Comparison of ENCODE assay signal across 2 cellular contexts in the genomic region with DNA sequence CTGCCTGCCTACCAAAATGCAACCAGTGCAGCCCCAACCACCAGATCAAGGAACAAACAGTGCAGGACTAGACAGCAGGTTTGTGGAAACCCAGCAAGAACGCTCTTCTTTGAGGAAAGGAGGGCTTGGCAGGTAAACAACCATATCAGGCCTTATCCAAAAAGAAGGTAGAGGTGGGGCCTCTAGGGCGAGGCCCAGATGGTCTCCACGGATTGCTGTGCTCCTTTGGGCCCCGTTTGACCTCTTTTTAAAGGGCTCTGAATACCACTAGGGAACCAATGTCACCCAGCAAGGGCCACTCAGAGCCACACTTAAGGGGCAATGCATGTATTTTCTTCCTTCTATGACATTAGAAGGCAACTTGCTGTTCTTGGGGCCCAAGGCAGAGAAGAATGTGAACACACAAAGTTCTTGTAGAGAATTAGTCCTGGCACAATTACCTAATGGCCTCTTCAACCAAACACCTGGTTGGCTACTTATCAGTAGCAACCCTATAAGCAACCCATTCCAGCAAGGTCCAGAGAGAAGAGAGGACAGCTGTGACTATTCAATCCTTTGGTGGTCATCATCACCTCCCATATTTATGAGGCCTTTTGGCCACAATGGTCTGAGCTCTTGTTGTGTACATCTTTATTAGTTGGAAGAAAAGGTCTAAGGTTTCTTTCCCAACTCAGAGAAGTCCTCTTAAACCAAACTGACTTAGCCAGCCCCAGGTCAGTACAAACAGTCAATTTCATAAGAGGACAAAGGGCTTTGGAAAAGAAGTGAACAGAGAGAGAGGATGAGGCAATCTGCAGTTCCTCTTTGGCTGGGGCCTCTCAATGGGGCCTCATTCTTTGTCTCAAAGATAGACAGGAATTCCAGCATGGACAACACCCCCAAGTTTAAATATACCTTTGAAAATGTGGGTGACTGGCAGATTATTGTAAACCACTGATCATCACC.
TF ChIP-seq lines count a peak whose summit lies in the region.

No MANE protein-coding gene starts in this region.

TF ChIP-seq in K562, 482 proteins besides CTCF, POLR2A, EP300 and RAD21:
- TF ChIP-seq ZNF583 (CRISPR knock-in tag; IDR thresholded peaks at IDR 0.05): no peak
- no peak for TF ChIP-seq GABPA (tag; conservative IDR thresholded peaks at IDR 0.05; ENCODE audit: low read depth)
- no peak for TF ChIP-seq NFATC3 (IDR thresholded peaks at IDR 0.05)
- TF ChIP-seq ILF3 (IDR thresholded peaks at IDR 0.05; ENCODE audit: borderline replicate concordance): no peak
- TF ChIP-seq, protein P1, sequence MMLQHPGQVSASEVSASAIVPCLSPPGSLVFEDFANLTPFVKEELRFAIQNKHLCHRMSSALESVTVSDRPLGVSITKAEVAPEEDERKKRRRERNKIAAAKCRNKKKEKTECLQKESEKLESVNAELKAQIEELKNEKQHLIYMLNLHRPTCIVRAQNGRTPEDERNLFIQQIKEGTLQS (IDR thresholded peaks at IDR 0.05): peak; percentile 28; the same call in 1 of the 2 replicates
- TF ChIP-seq, protein P1 (CRISPR knock-in tag; conservative IDR thresholded peaks at IDR 0.05): no peak
- TF ChIP-seq CBFA2T3 (IDR thresholded peaks at IDR 0.05): peak; percentile 29; the same call in 1 of the 2 replicates
- peak; percentile 77 for TF ChIP-seq CEBPB (tag; IDR thresholded peaks at IDR 0.05)
- TF ChIP-seq CEBPG (CRISPR knock-in tag; IDR thresholded peaks at IDR 0.05): no peak
- TF ChIP-seq CEBPG (tag; conservative IDR thresholded peaks at IDR 0.05 in 1 of 2, IDR thresholded peaks at IDR 0.05 in 1 of 2): 0 out of 4 replicates have a peak, but pooled peaks of 1 of the 2 experiments have one; percentile 17
- TF ChIP-seq TAL1 (IDR thresholded peaks at IDR 0.05): peak; percentile 25; the same call in 1 of the 2 replicates
- 0 out of 2 replicates have a peak, but pooled peaks have one; percentile 19 for TF ChIP-seq CBFA2T2 (conservative IDR thresholded peaks at IDR 0.05)
- TF ChIP-seq ZNF274 (IDR thresholded peaks at IDR 0.05; ENCODE audit: borderline replicate concordance, low read depth, low read length): no peak
- TF ChIP-seq SPI1 (IDR thresholded peaks at IDR 0.05; ENCODE audit: borderline replicate concordance, low read depth, low read length): peak; percentile 80; the same call in 1 of the 2 replicates
- no peak for TF ChIP-seq RBBP5 (IDR thresholded peaks at IDR 0.05; ENCODE audit: borderline replicate concordance, insufficient read depth, low read length, poor library complexity, severe bottlenecking)
- TF ChIP-seq TCF3 (CRISPR knock-in tag; IDR thresholded peaks at IDR 0.05): peak; percentile 29
- TF ChIP-seq, protein P2, sequence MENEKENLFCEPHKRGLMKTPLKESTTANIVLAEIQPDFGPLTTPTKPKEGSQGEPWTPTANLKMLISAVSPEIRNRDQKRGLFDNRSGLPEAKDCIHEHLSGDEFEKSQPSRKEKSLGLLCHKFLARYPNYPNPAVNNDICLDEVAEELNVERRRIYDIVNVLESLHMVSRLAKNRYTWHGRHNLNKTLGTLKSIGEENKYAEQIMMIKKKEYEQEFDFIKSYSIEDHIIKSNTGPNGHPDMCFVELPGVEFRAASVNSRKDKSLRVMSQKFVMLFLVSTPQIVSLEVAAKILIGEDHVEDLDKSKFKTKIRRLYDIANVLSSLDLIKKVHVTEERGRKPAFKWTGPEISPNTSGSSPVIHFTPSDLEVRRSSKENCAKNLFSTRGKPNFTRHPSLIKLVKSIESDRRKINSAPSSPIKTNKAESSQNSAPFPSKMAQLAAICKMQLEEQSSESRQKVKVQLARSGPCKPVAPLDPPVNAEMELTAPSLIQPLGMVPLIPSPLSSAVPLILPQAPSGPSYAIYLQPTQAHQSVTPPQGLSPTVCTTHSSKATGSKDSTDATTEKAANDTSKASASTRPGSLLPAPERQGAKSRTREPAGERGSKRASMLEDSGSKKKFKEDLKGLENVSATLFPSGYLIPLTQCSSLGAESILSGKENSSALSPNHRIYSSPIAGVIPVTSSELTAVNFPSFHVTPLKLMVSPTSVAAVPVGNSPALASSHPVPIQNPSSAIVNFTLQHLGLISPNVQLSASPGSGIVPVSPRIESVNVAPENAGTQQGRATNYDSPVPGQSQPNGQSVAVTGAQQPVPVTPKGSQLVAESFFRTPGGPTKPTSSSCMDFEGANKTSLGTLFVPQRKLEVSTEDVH (IDR thresholded peaks at IDR 0.05; ENCODE audit: low read depth, partially characterized antibody): no peak
- no peak for TF ChIP-seq TBP (optimal IDR thresholded peaks at IDR 0.05; ENCODE audit: low read depth, low read length)
- no peak for TF ChIP-seq CAMTA2 (CRISPR knock-in tag; conservative IDR thresholded peaks at IDR 0.05)

TF ChIP-seq in HepG2, 621 proteins besides CTCF, POLR2A, EP300 and RAD21 (continues in another document):
- TF ChIP-seq, protein P3, sequence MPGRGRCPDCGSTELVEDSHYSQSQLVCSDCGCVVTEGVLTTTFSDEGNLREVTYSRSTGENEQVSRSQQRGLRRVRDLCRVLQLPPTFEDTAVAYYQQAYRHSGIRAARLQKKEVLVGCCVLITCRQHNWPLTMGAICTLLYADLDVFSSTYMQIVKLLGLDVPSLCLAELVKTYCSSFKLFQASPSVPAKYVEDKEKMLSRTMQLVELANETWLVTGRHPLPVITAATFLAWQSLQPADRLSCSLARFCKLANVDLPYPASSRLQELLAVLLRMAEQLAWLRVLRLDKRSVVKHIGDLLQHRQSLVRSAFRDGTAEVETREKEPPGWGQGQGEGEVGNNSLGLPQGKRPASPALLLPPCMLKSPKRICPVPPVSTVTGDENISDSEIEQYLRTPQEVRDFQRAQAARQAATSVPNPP (CRISPR knock-in tag; IDR thresholded peaks at IDR 0.05): no peak
- TF ChIP-seq, protein P4, sequence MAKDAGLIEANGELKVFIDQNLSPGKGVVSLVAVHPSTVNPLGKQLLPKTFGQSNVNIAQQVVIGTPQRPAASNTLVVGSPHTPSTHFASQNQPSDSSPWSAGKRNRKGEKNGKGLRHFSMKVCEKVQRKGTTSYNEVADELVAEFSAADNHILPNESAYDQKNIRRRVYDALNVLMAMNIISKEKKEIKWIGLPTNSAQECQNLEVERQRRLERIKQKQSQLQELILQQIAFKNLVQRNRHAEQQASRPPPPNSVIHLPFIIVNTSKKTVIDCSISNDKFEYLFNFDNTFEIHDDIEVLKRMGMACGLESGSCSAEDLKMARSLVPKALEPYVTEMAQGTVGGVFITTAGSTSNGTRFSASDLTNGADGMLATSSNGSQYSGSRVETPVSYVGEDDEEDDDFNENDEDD (CRISPR knock-in tag; IDR thresholded peaks at IDR 0.05; ENCODE audit: borderline replicate concordance): no peak
- peak; percentile 60; the same call in 1 of the 2 replicates for TF ChIP-seq KMT2A (CRISPR knock-in tag; IDR thresholded peaks at IDR 0.05)
- TF ChIP-seq ETV5 (CRISPR knock-in tag; IDR thresholded peaks at IDR 0.05; ENCODE audit: borderline replicate concordance): peak; percentile 57; the same call in 1 of the 2 replicates
- peak; percentile 82 for TF ChIP-seq KDM6A (CRISPR knock-in tag; IDR thresholded peaks at IDR 0.05; ENCODE audit: low read depth)
- TF ChIP-seq, protein P5, sequence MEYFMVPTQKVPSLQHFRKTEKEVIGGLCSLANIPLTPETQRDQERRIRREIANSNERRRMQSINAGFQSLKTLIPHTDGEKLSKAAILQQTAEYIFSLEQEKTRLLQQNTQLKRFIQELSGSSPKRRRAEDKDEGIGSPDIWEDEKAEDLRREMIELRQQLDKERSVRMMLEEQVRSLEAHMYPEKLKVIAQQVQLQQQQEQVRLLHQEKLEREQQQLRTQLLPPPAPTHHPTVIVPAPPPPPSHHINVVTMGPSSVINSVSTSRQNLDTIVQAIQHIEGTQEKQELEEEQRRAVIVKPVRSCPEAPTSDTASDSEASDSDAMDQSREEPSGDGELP (IDR thresholded peaks at IDR 0.05; ENCODE audit: borderline replicate concordance, low read depth): peak; percentile 7; the same call in 1 of the 2 replicates
- TF ChIP-seq SAP130 (CRISPR knock-in tag; IDR thresholded peaks at IDR 0.05; ENCODE audit: low read depth): peak; percentile 70
- peak; percentile 42; the same call in 1 of the 2 replicates for TF ChIP-seq NR2C2 (CRISPR knock-in tag; IDR thresholded peaks at IDR 0.05; ENCODE audit: borderline replicate concordance)
- no peak for TF ChIP-seq SRF (IDR thresholded peaks at IDR 0.05; ENCODE audit: low read depth, low read length)
- peak in 1 of 2 experiments; percentile 37; a peak in 1 of 4 replicates for TF ChIP-seq KLF16 (CRISPR knock-in tag; IDR thresholded peaks at IDR 0.05)
- TF ChIP-seq ELF3 (CRISPR knock-in tag; IDR thresholded peaks at IDR 0.05): peak; percentile 63; the same call in 1 of the 2 replicates
- TF ChIP-seq NR2F6 (IDR thresholded peaks at IDR 0.05): peak; percentile 72
- TF ChIP-seq NR2F6 (CRISPR knock-in tag; IDR thresholded peaks at IDR 0.05): peak; percentile 78
- TF ChIP-seq ISL2 (CRISPR knock-in tag; IDR thresholded peaks at IDR 0.05): peak; percentile 93
- peak; percentile 99 for TF ChIP-seq SOX13 (IDR thresholded peaks at IDR 0.05)
- TF ChIP-seq SOX13 (CRISPR knock-in tag; conservative IDR thresholded peaks at IDR 0.05 in 1 of 2, IDR thresholded peaks at IDR 0.05 in 1 of 2): peak in 1 of 2 experiments; percentile 99; a peak in 2 of 4 replicates
- TF ChIP-seq CBFB (CRISPR knock-in tag; IDR thresholded peaks at IDR 0.05): 0 out of 2 replicates have a peak, but pooled peaks have one; percentile 50
- TF ChIP-seq SIX1 (CRISPR knock-in tag; IDR thresholded peaks at IDR 0.05; ENCODE audit: borderline replicate concordance): peak; percentile 61; the same call in 1 of the 2 replicates
- peak; percentile 69 for TF ChIP-seq HMG20B (CRISPR knock-in tag; conservative IDR thresholded peaks at IDR 0.05)
- TF ChIP-seq, protein P6, sequence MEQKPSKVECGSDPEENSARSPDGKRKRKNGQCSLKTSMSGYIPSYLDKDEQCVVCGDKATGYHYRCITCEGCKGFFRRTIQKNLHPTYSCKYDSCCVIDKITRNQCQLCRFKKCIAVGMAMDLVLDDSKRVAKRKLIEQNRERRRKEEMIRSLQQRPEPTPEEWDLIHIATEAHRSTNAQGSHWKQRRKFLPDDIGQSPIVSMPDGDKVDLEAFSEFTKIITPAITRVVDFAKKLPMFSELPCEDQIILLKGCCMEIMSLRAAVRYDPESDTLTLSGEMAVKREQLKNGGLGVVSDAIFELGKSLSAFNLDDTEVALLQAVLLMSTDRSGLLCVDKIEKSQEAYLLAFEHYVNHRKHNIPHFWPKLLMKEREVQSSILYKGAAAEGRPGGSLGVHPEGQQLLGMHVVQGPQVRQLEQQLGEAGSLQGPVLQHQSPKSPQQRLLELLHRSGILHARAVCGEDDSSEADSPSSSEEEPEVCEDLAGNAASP (CRISPR knock-in tag; IDR thresholded peaks at IDR 0.05; ENCODE audit: borderline replicate concordance): peak; percentile 58; the same call in 1 of the 2 replicates
- TF ChIP-seq TGIF2 (CRISPR knock-in tag; IDR thresholded peaks at IDR 0.05): 0 out of 2 replicates have a peak, but pooled peaks have one; percentile 33
- TF ChIP-seq STAG1 (CRISPR knock-in tag; IDR thresholded peaks at IDR 0.05): peak; percentile 11; the same call in 1 of the 2 replicates
- TF ChIP-seq BCL6 (CRISPR knock-in tag; IDR thresholded peaks at IDR 0.05): peak; percentile 86
- no peak for TF ChIP-seq ZNF451 (CRISPR knock-in tag; IDR thresholded peaks at IDR 0.05)
- TF ChIP-seq, protein P7, sequence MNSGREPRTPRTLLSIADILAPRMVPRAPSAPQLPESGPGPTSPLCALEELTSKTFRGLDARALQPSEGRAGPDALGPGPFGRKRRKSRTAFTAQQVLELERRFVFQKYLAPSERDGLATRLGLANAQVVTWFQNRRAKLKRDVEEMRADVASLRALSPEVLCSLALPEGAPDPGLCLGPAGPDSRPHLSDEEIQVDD (CRISPR knock-in tag; IDR thresholded peaks at IDR 0.05; ENCODE audit: borderline replicate concordance): no peak
- peak; percentile 98 for TF ChIP-seq GATAD2A (CRISPR knock-in tag; IDR thresholded peaks at IDR 0.05)
- TF ChIP-seq ZFX (CRISPR knock-in tag; IDR thresholded peaks at IDR 0.05; ENCODE audit: low read depth): peak; percentile 42; the same call in 1 of the 2 replicates
- TF ChIP-seq, protein P8, sequence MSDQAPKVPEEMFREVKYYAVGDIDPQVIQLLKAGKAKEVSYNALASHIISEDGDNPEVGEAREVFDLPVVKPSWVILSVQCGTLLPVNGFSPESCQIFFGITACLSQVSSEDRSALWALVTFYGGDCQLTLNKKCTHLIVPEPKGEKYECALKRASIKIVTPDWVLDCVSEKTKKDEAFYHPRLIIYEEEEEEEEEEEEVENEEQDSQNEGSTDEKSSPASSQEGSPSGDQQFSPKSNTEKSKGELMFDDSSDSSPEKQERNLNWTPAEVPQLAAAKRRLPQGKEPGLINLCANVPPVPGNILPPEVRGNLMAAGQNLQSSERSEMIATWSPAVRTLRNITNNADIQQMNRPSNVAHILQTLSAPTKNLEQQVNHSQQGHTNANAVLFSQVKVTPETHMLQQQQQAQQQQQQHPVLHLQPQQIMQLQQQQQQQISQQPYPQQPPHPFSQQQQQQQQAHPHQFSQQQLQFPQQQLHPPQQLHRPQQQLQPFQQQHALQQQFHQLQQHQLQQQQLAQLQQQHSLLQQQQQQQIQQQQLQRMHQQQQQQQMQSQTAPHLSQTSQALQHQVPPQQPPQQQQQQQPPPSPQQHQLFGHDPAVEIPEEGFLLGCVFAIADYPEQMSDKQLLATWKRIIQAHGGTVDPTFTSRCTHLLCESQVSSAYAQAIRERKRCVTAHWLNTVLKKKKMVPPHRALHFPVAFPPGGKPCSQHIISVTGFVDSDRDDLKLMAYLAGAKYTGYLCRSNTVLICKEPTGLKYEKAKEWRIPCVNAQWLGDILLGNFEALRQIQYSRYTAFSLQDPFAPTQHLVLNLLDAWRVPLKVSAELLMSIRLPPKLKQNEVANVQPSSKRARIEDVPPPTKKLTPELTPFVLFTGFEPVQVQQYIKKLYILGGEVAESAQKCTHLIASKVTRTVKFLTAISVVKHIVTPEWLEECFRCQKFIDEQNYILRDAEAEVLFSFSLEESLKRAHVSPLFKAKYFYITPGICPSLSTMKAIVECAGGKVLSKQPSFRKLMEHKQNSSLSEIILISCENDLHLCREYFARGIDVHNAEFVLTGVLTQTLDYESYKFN (CRISPR knock-in tag; conservative IDR thresholded peaks at IDR 0.05): peak; percentile 90
- peak; percentile 39; the same call in 1 of the 2 replicates for TF ChIP-seq ZNF556 (CRISPR knock-in tag; IDR thresholded peaks at IDR 0.05; ENCODE audit: borderline replicate concordance)
- TF ChIP-seq ZFP62 (CRISPR knock-in tag; IDR thresholded peaks at IDR 0.05): no peak
- TF ChIP-seq, protein P1 (CRISPR knock-in tag; IDR thresholded peaks at IDR 0.05): peak; percentile 86
- TF ChIP-seq, protein P9, sequence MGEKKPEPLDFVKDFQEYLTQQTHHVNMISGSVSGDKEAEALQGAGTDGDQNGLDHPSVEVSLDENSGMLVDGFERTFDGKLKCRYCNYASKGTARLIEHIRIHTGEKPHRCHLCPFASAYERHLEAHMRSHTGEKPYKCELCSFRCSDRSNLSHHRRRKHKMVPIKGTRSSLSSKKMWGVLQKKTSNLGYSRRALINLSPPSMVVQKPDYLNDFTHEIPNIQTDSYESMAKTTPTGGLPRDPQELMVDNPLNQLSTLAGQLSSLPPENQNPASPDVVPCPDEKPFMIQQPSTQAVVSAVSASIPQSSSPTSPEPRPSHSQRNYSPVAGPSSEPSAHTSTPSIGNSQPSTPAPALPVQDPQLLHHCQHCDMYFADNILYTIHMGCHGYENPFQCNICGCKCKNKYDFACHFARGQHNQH (CRISPR knock-in tag; IDR thresholded peaks at IDR 0.05): 0 out of 2 replicates have a peak, but pooled peaks have one; percentile 48
- peak; percentile 85 for TF ChIP-seq ZMYM4 (CRISPR knock-in tag; IDR thresholded peaks at IDR 0.05)
